In the genomic region with DNA sequence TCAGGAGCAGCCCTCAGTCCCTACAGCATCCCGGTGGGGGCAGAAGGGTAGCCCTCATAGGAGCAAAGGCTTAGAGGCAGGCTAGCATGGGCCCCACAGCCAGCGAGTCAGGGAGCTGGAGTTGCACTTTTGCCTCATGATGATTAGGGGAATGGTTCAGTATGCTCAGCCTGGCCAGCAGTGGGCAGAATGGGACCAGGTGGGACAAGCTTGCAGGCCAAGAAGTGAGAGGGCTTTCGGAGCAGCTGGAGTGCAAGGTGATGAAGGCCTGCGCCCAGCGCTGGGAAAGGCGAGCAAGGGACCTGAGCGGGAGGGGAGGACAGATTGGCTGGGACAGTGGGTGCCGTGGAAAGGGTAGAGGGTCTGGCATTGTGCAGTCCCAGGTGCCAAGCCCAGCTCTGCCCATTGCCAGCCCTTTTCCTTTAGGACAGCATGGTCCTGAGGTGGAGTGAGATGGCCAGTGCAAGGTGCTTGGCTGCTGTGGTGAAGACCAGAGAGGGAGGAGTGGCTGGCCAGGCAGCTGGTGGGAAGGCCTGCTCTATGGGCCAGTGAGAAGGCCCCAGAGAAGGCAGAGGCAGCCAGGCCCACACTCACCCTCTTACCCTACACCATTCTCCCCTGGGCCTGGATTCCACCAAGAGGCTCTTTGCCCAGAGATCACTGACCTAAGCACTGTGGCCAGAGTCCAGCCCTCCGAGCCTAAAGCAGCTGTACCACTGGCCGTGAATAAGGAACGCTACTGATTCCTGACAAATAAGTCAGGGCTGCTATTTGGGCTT, we compare ENCODE assay signal across 10 cellular contexts. TPM values are rescaled to one million over a fixed set of nuclear protein-coding genes. Genes with fewer than 3 reads are reported as not detected.
DNase-seq lines count a peak whose midpoint lies in the region; ATAC-seq and TF ChIP-seq lines count a peak whose summit lies in the region.
"Had no signal": no experiment of that assay in that cellular context is flagged by ENCODE, and none has a peak within 500 bp of the region (broad histone marks: within the 10 kb centered on the region; RNA-seq: fewer than 3 reads in every experiment).

No MANE protein-coding gene starts in this region.

- peaks cover 0 to 10% of the 10 kb centered on the region in 2 experiments for H3K36me3 ChIP-seq in SK-N-SH (replicated peaks in 1 of 2; ENCODE audit: control insufficient read depth in 1 of 2, insufficient read depth in 2 of 2, low read length in 1 of 2)
- H3K36me3 ChIP-seq: ovary had no signal

- H3K27me3 Mint-ChIP-seq in nephron progenitor cell (ENCODE audit: low read depth, poor library complexity): no peaks in the 10 kb centered on the region

- no peaks in the 10 kb centered on the region for H3K9me3 Mint-ChIP-seq in nephron progenitor cell

- H3K4me3 Mint-ChIP-seq in nephron progenitor cell: no peak overlapping the region

- CTCF ChIA-PET in SK-N-SH (lab: Yijun Ruan, JAX): interaction anchor here (1.4 to 4.0 kb wide), 3 partner anchors 24 to 42 kb away, joined by 4 to 22 read pairs (median 4); no protein-coding TSS in a partner anchor

- TF ChIP-seq CTCF in SK-N-SH (IDR thresholded peaks at IDR 0.05) (peak; percentile 24; the same call in 1 of the 2 replicates), dorsolateral prefrontal cortex (IDR thresholded peaks at IDR 0.05 in 54 of 56, conservative IDR thresholded peaks at IDR 0.05 in 2 of 56; ENCODE audit: low read depth in 1 of 56, partially characterized antibody in 56 of 56) (peak in 15 of 56 donors; percentile 7 to 30 (median 15)), nephron progenitor cell (IDR thresholded peaks at IDR 0.05) (no peak)

- H3F3A ChIP-seq in SK-N-SH (replicated peaks; ENCODE audit: insufficient read depth): peaks cover 7% of the 10 kb centered on the region

- DNase-seq in ELF-1 (ENCODE audit: low read depth, low spot score) (peak; percentile 34), SK-N-SH (no peak), dorsolateral prefrontal cortex (no peak), nephron progenitor cell (no peak), NCI-H2029 (lab: John Stamatoyannopoulos, UW) (no peak)
- no peak for DNase-seq in stimulated activated CD4-positive, alpha-beta T cell treated with anti-CD3 and anti-CD28 coated beads, Interleukin-4, amount 100 ng/mL, for 24 hours
- DNase-seq: NCI-H2171 treated with DMSO at 0.1 percent for 48 hours had no signal

- H3K27me3 ChIP-seq in SK-N-SH (ENCODE audit: insufficient read depth): no peaks in the 10 kb centered on the region
- no peaks in the 10 kb centered on the region for H3K27me3 ChIP-seq in dorsolateral prefrontal cortex
- H3K27me3 ChIP-seq: ovary had no signal

- WGBS in SK-N-SH (ENCODE audit: low lambda C conversion rate): 98% methylated on average over 6 of the region's 11 CpGs

- POLR2A ChIA-PET in SK-N-SH (lab: Yijun Ruan, JAX): interaction anchor here (0.6 kb wide), 1 partner anchor 12 kb away, joined by 3 read pairs; no protein-coding TSS in a partner anchor

- H3K9me2 ChIP-seq in SK-N-SH: no peaks in the 10 kb centered on the region

- H3K27ac Mint-ChIP-seq in nephron progenitor cell: peak overlapping the region; percentile 22

- H3K9me3 ChIP-seq in SK-N-SH: no peaks in the 10 kb centered on the region
- H3K9me3 ChIP-seq: ovary had no signal

- no peak for TF ChIP-seq EP300 in SK-N-SH (IDR thresholded peaks at IDR 0.05; ENCODE audit: borderline replicate concordance in 1 of 2, low read depth in 1 of 2, low read length in 1 of 2)

- intact Hi-C loops in dorsolateral prefrontal cortex (cut with DNase I): no loop called here

- ATAC-seq in HG03039 (IDR thresholded peaks at IDR 0.05; ENCODE audit: unreplicated experiment): no peak
- no peak for ATAC-seq in GM19351 (IDR thresholded peaks at IDR 0.05; ENCODE audit: unreplicated experiment)

- no peak overlapping the region for H3K4me2 ChIP-seq in SK-N-SH

- H3K79me2 ChIP-seq in SK-N-SH (ENCODE audit: insufficient read depth): no peaks in the 10 kb centered on the region

- H3K4me1 ChIP-seq in SK-N-SH (ENCODE audit: control insufficient read depth in 1 of 2, insufficient read depth in 2 of 2, low read depth in 1 of 2, low read length in 1 of 2): peaks cover 10 to 14% of the 10 kb centered on the region in 2 experiments; a peak in 1 of 4 replicates

- H3K27ac ChIP-seq in SK-N-SH (ENCODE audit: low read depth in 2 of 2, low read length in 1 of 2) (no peak overlapping the region), dorsolateral prefrontal cortex (peak overlapping the region in 56 of 59 donors; percentile 45 to 93 (median 76))
- H3K27ac ChIP-seq: ovary had no signal

- TF ChIP-seq RAD21 in SK-N-SH (IDR thresholded peaks at IDR 0.05; ENCODE audit: low read length): peak; percentile 51

- no peak overlapping the region for H3K9ac ChIP-seq in SK-N-SH

- H3K4me1 Mint-ChIP-seq in nephron progenitor cell: peaks cover 7% of the 10 kb centered on the region

- H3K4me3 ChIP-seq in SK-N-SH (ENCODE audit: low read depth in 2 of 2, low read length in 1 of 2) (no peak overlapping the region), dorsolateral prefrontal cortex (no peak overlapping the region)
- H3K4me3 ChIP-seq: ovary had no signal

- no peaks in the 10 kb centered on the region for H4K20me1 ChIP-seq in SK-N-SH (ENCODE audit: insufficient read depth)

- no peak overlapping the region for H2AFZ ChIP-seq in SK-N-SH (ENCODE audit: low read depth)

- peaks cover 24% of the 10 kb centered on the region for H3K36me3 Mint-ChIP-seq in nephron progenitor cell (ENCODE audit: low read depth)

TF ChIP-seq in SK-N-SH, 30 proteins besides CTCF, POLR2A, EP300 and RAD21:
- no peak for TF ChIP-seq MAX (IDR thresholded peaks at IDR 0.05; ENCODE audit: low read depth)
- peak; percentile 36; the same call in 1 of the 2 replicates for TF ChIP-seq SMC3 (IDR thresholded peaks at IDR 0.05; ENCODE audit: low read depth, low read length)
TF ChIP-seq in SK-N-SH: peak in this region for 1.

RNA-seq across cellular contexts. Expression of gene SUSD2, which starts 47.9 kb away (rescaled TPM):
- 0.76 and 0.82 TPM in 2 replicates for polyA plus RNA-seq in SK-N-SH (2012; rRNA removed)
- polyA plus RNA-seq in SK-N-SH (2012; cell fraction: cytosol; rRNA removed): 0.18 and 0.26 TPM in 2 replicates
- polyA plus RNA-seq in SK-N-SH (2012; cell fraction: nucleus; rRNA removed): 1.7 and 2.2 TPM in 2 replicates
- 10 to 100 TPM in 2 of 120 experiments, 1 to 10 TPM in 96, under 1 TPM in 22; 0.41 to 16.9 (median 1.5) TPM for total RNA-seq in dorsolateral prefrontal cortex

Comparison
In these comparisons a context has a peak if more than half of its experiments do, and no peak if none do; other contexts are left out.
1. H3K27ac ChIP-seq: peak in dorsolateral prefrontal cortex (56 of 59); none in SK-N-SH (0 of 2).